In genomic region chr17:77802811-77803220, GRCh38 we compare ENCODE assay signal across 11 cellular contexts.
DNase-seq lines count a peak whose midpoint lies in the region; ATAC-seq, FAIRE-seq and TF ChIP-seq lines count a peak whose summit lies in the region.
"Had no signal": no experiment of that assay in that cellular context is flagged by ENCODE, and none has a peak within 500 bp of the region (broad histone marks: within the 10 kb centered on the region; RNA-seq: fewer than 3 reads in every experiment).

No MANE protein-coding gene starts in this region.

- no peaks in the 10 kb centered on the region for H3K36me3 Mint-ChIP-seq in neural crest cell (ENCODE audit: low read depth)
- H3K36me3 Mint-ChIP-seq in activated CD8-positive, alpha-beta memory T cell treated with anti-CD3 and anti-CD28 coated beads, Interleukin-2, amount 10 ng/mL, durations not matched to agents 7 days and 5 days, result no peaks in the 10 kb centered on the region
- no peaks in the 10 kb centered on the region for H3K36me3 Mint-ChIP-seq in activated naive CD8-positive, alpha-beta T cell treated with anti-CD3 and anti-CD28 coated beads for 36 hours

- no peak overlapping the region for H2BK12ac ChIP-seq in H1 (ENCODE audit: low read depth, low read length)

- no peak overlapping the region for H3K14ac ChIP-seq in H1 (ENCODE audit: insufficient read length)

- FAIRE-seq in H1 (lab: Jason Lieb, UNC), result no peak

- H3K27me3 ChIP-seq in H1 (replicated peaks in 1 of 4; ENCODE audit: control insufficient read depth in 3 of 4, extremely low read depth in 1 of 4, insufficient read depth in 3 of 4, low read length in 3 of 4), result peaks cover 0 to 18% (median 2%) of the 10 kb centered on the region in 4 experiments; a peak in 4 of 7 replicates
- H3K27me3 ChIP-seq in foreskin keratinocyte, result peaks cover 29% of the 10 kb centered on the region

- H3K9ac ChIP-seq in H1 (replicated peaks in 1 of 4; ENCODE audit: extremely low read depth in 1 of 4, low read depth in 3 of 4, low read length in 3 of 4), result no peak overlapping the region

- TF ChIP-seq CTCF in H1 (IDR thresholded peaks at IDR 0.05; ENCODE audit: control extremely low read depth in 1 of 3, insufficient read depth in 1 of 3, low read depth in 1 of 3, low read length in 3 of 3) (no peak), neural crest cell (conservative IDR thresholded peaks at IDR 0.05) (no peak), foreskin keratinocyte (conservative IDR thresholded peaks at IDR 0.05) (no peak)

- no peaks in the 10 kb centered on the region for H3K36me3 ChIP-seq in H1 (ENCODE audit: control insufficient read depth in 2 of 4, insufficient read depth in 4 of 4, low read length in 3 of 4)

- H3K79me2 ChIP-seq in H1 (ENCODE audit: control insufficient read depth in 1 of 2, insufficient read depth in 2 of 2, low read length in 2 of 2), result no peaks in the 10 kb centered on the region

- no peak for TF ChIP-seq EP300 in H1 (IDR thresholded peaks at IDR 0.05; ENCODE audit: borderline replicate concordance in 1 of 2, low read depth in 2 of 2, low read length in 2 of 2)

- CTCF ChIA-PET in H1 (lab: Charles Lee; ENCODE audit: partially characterized antibody), result interaction anchor here (0.7 to 1.7 kb wide), 6 partner anchors 13 to 158 kb away, joined by 3 to 6 read pairs (median 4); no protein-coding TSS in a partner anchor
- CTCF ChIA-PET in activated CD8-positive, alpha-beta memory T cell treated with anti-CD3 and anti-CD28 coated beads, Interleukin-2, amount 10 ng/mL, durations not matched to agents 7 days and 5 days (lab: Charles Lee), result no interaction called here

- WGBS in H1 (ENCODE audit: extremely low coverage in 1 of 2, insufficient coverage in 1 of 2, insufficient read length in 1 of 2, insufficient replicate concordance in 2 of 2, low coverage in 1 of 2, low lambda C conversion rate in 2 of 2, missing lambda C conversion rate in 1 of 2), 2 experiments, result 33% methylated on average over 10 of the region's 10 CpGs; no CpG with 5 or more reads in 1 of the 2 experiments

- no peak for TF ChIP-seq RAD21 in H1 (IDR thresholded peaks at IDR 0.05 in 1 of 2, conservative IDR thresholded peaks at IDR 0.05 in 1 of 2; ENCODE audit: low read depth in 2 of 2, low read length in 2 of 2)

- H3K56ac ChIP-seq in H1 (replicated peaks; ENCODE audit: insufficient read length, low read depth, low read length), result no peak overlapping the region

- peaks cover 21% of the 10 kb centered on the region for H3K4me1 Mint-ChIP-seq in neural crest cell
- H3K4me1 Mint-ChIP-seq in activated CD8-positive, alpha-beta memory T cell treated with anti-CD3 and anti-CD28 coated beads, Interleukin-2, amount 10 ng/mL, durations not matched to agents 7 days and 5 days, result no peaks in the 10 kb centered on the region
- no peaks in the 10 kb centered on the region for H3K4me1 Mint-ChIP-seq in activated naive CD8-positive, alpha-beta T cell treated with anti-CD3 and anti-CD28 coated beads for 36 hours

- H3K9me3 Mint-ChIP-seq in neural crest cell, result no peaks in the 10 kb centered on the region
- H3K9me3 Mint-ChIP-seq in activated CD8-positive, alpha-beta memory T cell treated with anti-CD3 and anti-CD28 coated beads, Interleukin-2, amount 10 ng/mL, durations not matched to agents 7 days and 5 days (ENCODE audit: low read depth), result no peaks in the 10 kb centered on the region
- no peaks in the 10 kb centered on the region for H3K9me3 Mint-ChIP-seq in activated naive CD8-positive, alpha-beta T cell treated with anti-CD3 and anti-CD28 coated beads for 36 hours
- H3K9me3 Mint-ChIP-seq: IgD-negative memory B cell had no signal

- peaks cover 33% of the 10 kb centered on the region for H3K27me3 Mint-ChIP-seq in neural crest cell (ENCODE audit: low read depth)
- H3K27me3 Mint-ChIP-seq in activated CD8-positive, alpha-beta memory T cell treated with anti-CD3 and anti-CD28 coated beads, Interleukin-2, amount 10 ng/mL, durations not matched to agents 7 days and 5 days, result peaks cover 15% of the 10 kb centered on the region
- peaks cover 8% of the 10 kb centered on the region for H3K27me3 Mint-ChIP-seq in activated naive CD8-positive, alpha-beta T cell treated with anti-CD3 and anti-CD28 coated beads for 36 hours

- no peak overlapping the region for H3K27ac ChIP-seq in H1 (ENCODE audit: low read depth, low read length)
- H3K27ac ChIP-seq in foreskin keratinocyte, result no peak overlapping the region

- no peak for TF ChIP-seq POLR2A in H1 (IDR thresholded peaks at IDR 0.05; ENCODE audit: control extremely low read depth in 1 of 2, low read depth in 2 of 2, low read length in 2 of 2)

- no peak overlapping the region for H2AFZ ChIP-seq in H1 (ENCODE audit: low read length)

- H3K4me1 ChIP-seq in H1 (replicated peaks in 1 of 4; ENCODE audit: control insufficient read depth in 3 of 4, insufficient read depth in 4 of 4, low read length in 3 of 4) (peaks cover 5 to 19% (median 11%) of the 10 kb centered on the region in 4 experiments), foreskin keratinocyte (no peaks in the 10 kb centered on the region)

- no peak overlapping the region; a peak in 1 of 8 replicates for H3K4me3 ChIP-seq in H1 (ENCODE audit: extremely low read depth in 1 of 4, insufficient read depth in 2 of 4, low read depth in 3 of 4, low read length in 4 of 4)

- no peak overlapping the region for H2AK5ac ChIP-seq in H1 (ENCODE audit: low read depth, low read length)

- no peak overlapping the region for H2BK15ac ChIP-seq in H1 (ENCODE audit: low read length)

- no peak overlapping the region for H4K8ac ChIP-seq in H1 (ENCODE audit: extremely low read depth, insufficient read depth, low read length)

- H4K20me1 ChIP-seq in H1 (replicated peaks in 1 of 2; ENCODE audit: control insufficient read depth in 1 of 2, insufficient read depth in 2 of 2, low read length in 2 of 2), result peaks cover 0 to 2% of the 10 kb centered on the region in 2 experiments

- no peak overlapping the region for H4K91ac ChIP-seq in H1 (replicated peaks; ENCODE audit: insufficient read length, low read length)

- ATAC-seq in activated CD8-positive, alpha-beta memory T cell treated with anti-CD3 and anti-CD28 coated beads, Interleukin-2, amount 10 ng/mL, durations not matched to agents 7 days and 5 days, result no peak
- no peak for ATAC-seq in foreskin keratinocyte

- peaks cover 3% of the 10 kb centered on the region; the same call in 1 of the 2 replicates for H3K23me2 ChIP-seq in H1 (ENCODE audit: low read depth, low read length)

- H3K18ac ChIP-seq in H1 (ENCODE audit: extremely low read depth, low read length), result no peak overlapping the region

- no peaks in the 10 kb centered on the region for H3K79me1 ChIP-seq in H1 (ENCODE audit: low read depth, low read length)

- H3K9me3 ChIP-seq in H1 (ENCODE audit: insufficient read depth in 2 of 2, low read depth in 1 of 2, low read length in 1 of 2), result no peaks in the 10 kb centered on the region

- peak; percentile 68 for DNase-seq in DMS79 (lab: John Stamatoyannopoulos, UW)
- peak; percentile 97 for DNase-seq in NCI-H2227 treated with DMSO at 0.1 percent for 48 hours (lab: John Stamatoyannopoulos, UW)
- DNase-seq in H1 (ENCODE audit: low read depth in 1 of 2, low spot score in 2 of 2), result peak in 1 of 2 experiments; percentile 63
- no peak for DNase-seq in neural crest cell (ENCODE audit: low read depth, low spot score)
- no peak for DNase-seq in COLO829 (ENCODE audit: low spot score)
- no peak for DNase-seq in activated CD8-positive, alpha-beta memory T cell treated with anti-CD3 and anti-CD28 coated beads, Interleukin-2, amount 10 ng/mL, durations not matched to agents 7 days and 5 days
- DNase-seq in activated naive CD8-positive, alpha-beta T cell treated with anti-CD3 and anti-CD28 coated beads for 36 hours, result no peak
- no peak for DNase-seq in foreskin keratinocyte
- DNase-seq: activated effector memory CD4-positive, alpha-beta T cell treated with anti-CD3 and anti-CD28 coated beads, Interleukin-2, amount 50 U/mL, for 16 hours; DND-41 had no signal

- POLR2A ChIA-PET in H1 (lab: Charles Lee; ENCODE audit: partially characterized antibody), result interaction anchor here (1.1 to 1.6 kb wide), 4 partner anchors 9 to 156 kb away, joined by 3 read pairs; partner anchors contain the start of gene TNRC6C

- no peak overlapping the region for H2BK20ac ChIP-seq in H1 (ENCODE audit: low read length)

- H3K4me2 ChIP-seq in H1 (ENCODE audit: insufficient read depth in 1 of 2, low read depth in 2 of 2, low read length in 2 of 2), result peak overlapping the region; percentile 18 to 43

- H4K5ac ChIP-seq in H1 (ENCODE audit: insufficient read length, low read depth, low read length), result no peak overlapping the region

- no peak overlapping the region for H3K4ac ChIP-seq in H1 (replicated peaks; ENCODE audit: insufficient read length, low read depth, low read length)

- H3K27ac Mint-ChIP-seq in neural crest cell (ENCODE audit: unreplicated experiment), result peak overlapping the region; percentile 36
- no peak overlapping the region for H3K27ac Mint-ChIP-seq in activated CD8-positive, alpha-beta memory T cell treated with anti-CD3 and anti-CD28 coated beads, Interleukin-2, amount 10 ng/mL, durations not matched to agents 7 days and 5 days
- H3K27ac Mint-ChIP-seq in activated naive CD8-positive, alpha-beta T cell treated with anti-CD3 and anti-CD28 coated beads for 36 hours, result no peak overlapping the region

- H2BK5ac ChIP-seq in H1 (ENCODE audit: low read depth, low read length), result no peak overlapping the region

- no peak overlapping the region for H2BK120ac ChIP-seq in H1 (replicated peaks; ENCODE audit: low read depth, low read length)

- H3K23ac ChIP-seq in H1 (ENCODE audit: insufficient read length), result no peak overlapping the region

- H3K4me3 Mint-ChIP-seq in neural crest cell, result no peak overlapping the region
- no peak overlapping the region for H3K4me3 Mint-ChIP-seq in activated CD8-positive, alpha-beta memory T cell treated with anti-CD3 and anti-CD28 coated beads, Interleukin-2, amount 10 ng/mL, durations not matched to agents 7 days and 5 days
- no peak overlapping the region for H3K4me3 Mint-ChIP-seq in activated naive CD8-positive, alpha-beta T cell treated with anti-CD3 and anti-CD28 coated beads for 36 hours

TF ChIP-seq in H1, 55 proteins besides CTCF, POLR2A, EP300 and RAD21 (continues in another document):
- TF ChIP-seq YY1 (IDR thresholded peaks at IDR 0.05; ENCODE audit: low read depth, low read length), result 0 out of 2 replicates have a peak, but pooled peaks have one; percentile 36

Comparison
In these comparisons a context has a peak if more than half of its experiments do, and no peak if none do; other contexts are left out.
1. DNase-seq: peak in DMS79 (single experiment) and NCI-H2227 treated with DMSO at 0.1 percent for 48 hours (single experiment); none in neural crest cell (single experiment), COLO829 (single experiment), activated CD8-positive, alpha-beta memory T cell treated with anti-CD3 and anti-CD28 coated beads, Interleukin-2, amount 10 ng/mL, durations not matched to agents 7 days and 5 days (single experiment), activated naive CD8-positive, alpha-beta T cell treated with anti-CD3 and anti-CD28 coated beads for 36 hours (single experiment) and foreskin keratinocyte (0 of 2).